16 cellular contexts compared by ENCODE assay signal in genomic region chr6:80439721-80440488, GRCh38.
DNase-seq lines count a peak whose midpoint lies in the region; TF ChIP-seq lines count a peak whose summit lies in the region.
"Had no signal": no experiment of that assay in that cellular context is flagged by ENCODE, and none has a peak within 500 bp of the region (broad histone marks: within the 10 kb centered on the region; RNA-seq: fewer than 3 reads in every experiment).

No MANE protein-coding gene starts in this region.

- in situ Hi-C loops in GM23248 (cut with MboI): no loop called here

- H3K4me2 ChIP-seq in GM23248 (ENCODE audit: unreplicated experiment) (peak overlapping the region; percentile 58), OCI-LY3 (ENCODE audit: low read length) (peak overlapping the region; percentile 44)

- H3K4me3 ChIP-seq in GM23248: no peak overlapping the region
- H3K4me3 ChIP-seq in OCI-LY3 (ENCODE audit: low read length): no peak overlapping the region
- H3K4me3 ChIP-seq in esophagus (ENCODE audit: low read depth in 1 of 2, low read length in 2 of 2): no peak overlapping the region

- H3K36me3 ChIP-seq in GM23248 (ENCODE audit: low read depth): no peaks in the 10 kb centered on the region
- no peaks in the 10 kb centered on the region for H3K36me3 ChIP-seq in OCI-LY3 (replicated peaks; ENCODE audit: low read depth, low read length)
- H3K36me3 ChIP-seq in esophagus (ENCODE audit: control insufficient read depth in 2 of 2, insufficient read depth in 2 of 2, low read length in 1 of 2): no peaks in the 10 kb centered on the region

- DNase-seq in GM23248 (no peak), renal cortical epithelial cell (ENCODE audit: low read depth) (peak; percentile 33), NCI-H526 treated with DMSO at 0.1 percent for 48 hours (lab: John Stamatoyannopoulos, UW) (no peak), middle frontal gyrus (ENCODE audit: extremely low spot score, low spot score) (no peak)
- DNase-seq in stimulated activated naive CD4-positive, alpha-beta T cell (lab: John Stamatoyannopoulos, UW): no peak
- DNase-seq: activated CD4-positive, alpha-beta T cell treated with anti-CD3 and anti-CD28 coated beads, Interleukin-2, amount 50 U/mL, for 1 hour; activated CD8-positive, alpha-beta memory T cell treated with anti-CD3 and anti-CD28 coated beads, Interleukin-2, amount 50 U/mL, for 48 hours; CD8-positive, alpha-beta memory T cell; effector memory CD8-positive, alpha-beta T cell; foreskin fibroblast; KBM-7; NCI-H2029 treated with DMSO at 0.1 percent for 48 hours; NCI-H526; stimulated activated naive CD8-positive, alpha-beta T cell treated with anti-CD3 and anti-CD28 coated beads, Interleukin-15, amount 100 ng/mL, for 72 hours had no signal

- H3K27ac ChIP-seq in GM23248 (peak overlapping the region; percentile 83), OCI-LY3 (ENCODE audit: low read length) (no peak overlapping the region), esophagus (ENCODE audit: low read depth in 2 of 2, low read length in 1 of 2) (peak overlapping the region; percentile 75 to 79)

- H3K79me2 ChIP-seq in GM23248 (ENCODE audit: insufficient read depth): no peaks in the 10 kb centered on the region
- no peaks in the 10 kb centered on the region for H3K79me2 ChIP-seq in OCI-LY3 (ENCODE audit: low read length)

- no peaks in the 10 kb centered on the region for H4K20me1 ChIP-seq in GM23248 (ENCODE audit: insufficient read depth)
- no peaks in the 10 kb centered on the region for H4K20me1 ChIP-seq in OCI-LY3 (ENCODE audit: insufficient read depth, low read length)

- H3F3A ChIP-seq in GM23248 (ENCODE audit: insufficient read depth): peaks cover 30% of the 10 kb centered on the region

- H2AFZ ChIP-seq in GM23248 (peak overlapping the region; percentile 25; the same call in 1 of the 2 replicates), OCI-LY3 (ENCODE audit: low read depth, low read length) (no peak overlapping the region)

- H3K9me3 ChIP-seq in GM23248 (ENCODE audit: low read depth) (no peaks in the 10 kb centered on the region), OCI-LY3 (ENCODE audit: insufficient read depth, low read length) (no peaks in the 10 kb centered on the region), esophagus (ENCODE audit: control insufficient read depth in 2 of 2, insufficient read depth in 1 of 2, low read depth in 1 of 2, low read length in 1 of 2) (no peaks in the 10 kb centered on the region)

- no peaks in the 10 kb centered on the region for H3K9me2 ChIP-seq in GM23248 (ENCODE audit: insufficient read depth)

- TF ChIP-seq CTCF in OCI-LY3 (IDR thresholded peaks at IDR 0.05; ENCODE audit: low read depth, low read length): no peak

- no peak overlapping the region for H3K9ac ChIP-seq in GM23248
- H3K9ac ChIP-seq in OCI-LY3 (ENCODE audit: low read length): no peak overlapping the region

- H3K27me3 ChIP-seq in GM23248 (replicated peaks; ENCODE audit: insufficient read depth): no peaks in the 10 kb centered on the region
- no peaks in the 10 kb centered on the region for H3K27me3 ChIP-seq in OCI-LY3 (ENCODE audit: low read depth, low read length)
- H3K27me3 ChIP-seq in esophagus (ENCODE audit: control insufficient read depth in 1 of 2, insufficient read depth in 2 of 2, low read length in 2 of 2): no peaks in the 10 kb centered on the region

- H3K4me1 ChIP-seq in GM23248 (ENCODE audit: insufficient read depth): peaks cover 48% of the 10 kb centered on the region
- H3K4me1 ChIP-seq in OCI-LY3 (ENCODE audit: low read length): peaks cover 21% of the 10 kb centered on the region
- H3K4me1 ChIP-seq in esophagus (ENCODE audit: control insufficient read depth in 2 of 2, insufficient read depth in 2 of 2, low read length in 1 of 2): no peaks in the 10 kb centered on the region
